Comparison of ENCODE assay signal across 28 cellular contexts in the genomic region with DNA sequence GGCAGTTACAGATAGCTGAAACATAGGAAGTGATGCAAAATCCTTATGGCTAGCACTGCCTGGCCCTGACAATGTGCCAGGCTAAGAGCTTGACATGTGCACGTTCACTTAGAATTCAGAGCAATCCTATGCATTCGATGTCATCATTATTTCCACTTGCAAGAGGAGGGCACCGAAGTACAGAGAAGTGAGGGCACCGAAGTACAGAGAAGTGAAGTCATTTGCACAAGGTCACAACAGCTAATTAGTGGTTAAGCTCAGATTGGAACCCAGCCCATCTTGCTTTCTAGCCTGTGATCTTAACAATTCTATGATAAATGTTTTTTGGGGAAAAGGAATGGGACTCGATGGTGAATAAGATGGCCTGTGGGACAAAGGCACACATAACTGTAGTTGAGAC.
"Had no signal": no experiment of that assay in that cellular context is flagged by ENCODE, and none has a peak within 500 bp of the region (broad histone marks: within the 10 kb centered on the region; RNA-seq: fewer than 3 reads in every experiment).

No MANE protein-coding gene starts in this region.

- H3K27ac ChIP-seq: body of pancreas, gastrocnemius medialis, pancreas, psoas muscle, right atrium auricular region, stomach, thyroid gland, upper lobe of right lung had no signal

- H3K4me1 ChIP-seq: body of pancreas, gastrocnemius medialis, pancreas, psoas muscle, right atrium auricular region, upper lobe of right lung had no signal

- DNase-seq: activated CD4-positive, alpha-beta memory T cell treated with anti-CD3 and anti-CD28 coated beads, Interleukin-2, amount 10 ng/mL, durations not matched to agents 7 days and 5 days; activated CD4-positive, alpha-beta T cell treated with anti-CD3 and anti-CD28 coated beads for 1 hour; activated CD4-positive, alpha-beta T cell treated with anti-CD3 and anti-CD28 coated beads, Interleukin-2, amount 10 ng/mL, durations not matched to agents 7 days and 5 days; activated gamma-delta T cell treated with Interleukin-2 at 50 U/mL for 16 hours; activated naive CD4-positive, alpha-beta T cell treated with anti-CD3 and anti-CD28 coated beads, Interleukin-2, amount 50 U/mL, for 16 hours; activated naive CD8-positive, alpha-beta T cell treated with anti-CD3 and anti-CD28 coated beads, Interleukin-2, amount 50 U/mL, for 24 hours; activated T-cell treated with anti-CD3 and anti-CD28 coated beads, Interleukin-2, amount 50 U/mL, for 24 hours; amygdala; effector memory CD4-positive, alpha-beta T cell; gastrocnemius medialis; hippocampal formation; kidney; left colon; midbrain; naive thymus-derived CD4-positive, alpha-beta T cell; pancreas; psoas muscle; stimulated activated CD4-positive, alpha-beta T cell treated with anti-CD3 and anti-CD28 coated beads, Interleukin-1b, Interleukin-23, amount 100 ng/mL, for 48 hours; stimulated activated CD4-positive, alpha-beta T cell treated with anti-CD3 and anti-CD28 coated beads, Interleukin-4, amount 100 ng/mL, for 4 hours; stimulated activated naive B cell treated with anti-CD40 and anti-IgM and Interleukin-4, amounts not matched to agents 10 μg/mL and 1 μg/mL and 100 μg/mL, for 72 hours; SW 1271; T-helper 9 cell; thyroid gland; upper lobe of right lung had no signal

- H3K9me3 ChIP-seq: body of pancreas, gastrocnemius medialis, pancreas, psoas muscle, right atrium auricular region, stomach, thyroid gland, upper lobe of right lung had no signal

- H3K27me3 ChIP-seq: body of pancreas, gastrocnemius medialis, pancreas, right atrium auricular region, stomach, thyroid gland, upper lobe of right lung had no signal

- H3K4me3 ChIP-seq: body of pancreas, gastrocnemius medialis, pancreas, psoas muscle, right atrium auricular region, smooth muscle cell, stomach, thyroid gland, upper lobe of right lung had no signal

- H3K36me3 ChIP-seq: gastrocnemius medialis, pancreas, right atrium auricular region, stomach, thyroid gland, upper lobe of right lung had no signal

- H3K4me2 ChIP-seq: smooth muscle cell had no signal
